In the genomic region with DNA sequence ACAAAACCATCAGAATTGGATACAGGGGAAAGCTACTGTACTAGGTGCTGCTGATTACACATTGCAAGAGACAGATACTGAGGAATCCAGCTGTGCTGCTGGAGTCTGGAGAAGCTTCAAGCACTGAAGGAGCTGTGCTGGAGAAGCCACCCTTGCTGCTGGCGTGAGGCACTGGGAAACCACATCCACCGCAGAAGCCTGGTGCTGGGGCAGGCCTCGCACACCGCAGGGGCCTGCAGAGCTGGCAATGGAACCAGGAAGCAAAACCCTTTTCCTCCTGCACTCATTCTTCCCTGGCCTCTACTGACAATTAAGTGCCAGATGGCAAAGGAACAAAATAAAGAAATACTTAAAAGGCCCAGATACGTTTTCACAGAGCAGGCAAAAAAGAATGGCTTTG, we compare ENCODE assay signal across 16 cellular contexts.
DNase-seq lines count a peak whose midpoint lies in the region; ATAC-seq and TF ChIP-seq lines count a peak whose summit lies in the region.
"Had no signal": no experiment of that assay in that cellular context is flagged by ENCODE, and none has a peak within 500 bp of the region (broad histone marks: within the 10 kb centered on the region; RNA-seq: fewer than 3 reads in every experiment).

No MANE protein-coding gene starts in this region.

- H3K27me3 ChIP-seq in H9 (ENCODE audit: insufficient read depth, low read length) = no peaks in the 10 kb centered on the region
- H3K27me3 ChIP-seq in HAP-1 (ENCODE audit: low read depth) = no peaks in the 10 kb centered on the region

- H3K27ac ChIP-seq in H9 (ENCODE audit: insufficient read length, low read depth, low read length) = no peak overlapping the region

- H3K23ac ChIP-seq in H9 (ENCODE audit: insufficient read length, low read depth, low read length) = no peak overlapping the region

- no peak overlapping the region for H2BK15ac ChIP-seq in H9 (ENCODE audit: low read depth, low read length)

- no peak overlapping the region for H4K5ac ChIP-seq in H9 (ENCODE audit: insufficient read length, low read depth, low read length)

- H4K20me1 ChIP-seq in H9 (ENCODE audit: control insufficient read depth, insufficient read depth, insufficient read length) = no peaks in the 10 kb centered on the region

- no peak overlapping the region for H4K91ac ChIP-seq in H9 (ENCODE audit: insufficient read length, low read depth, low read length)

- H2BK120ac ChIP-seq in H9 (ENCODE audit: low read depth, low read length, poor library complexity, severe bottlenecking) = no peak overlapping the region

- H3K4ac ChIP-seq in H9 (ENCODE audit: low read depth, low read length) = no peak overlapping the region

- H3K79me1 ChIP-seq in H9 (ENCODE audit: insufficient read depth, low read depth, low read length, poor library complexity, severe bottlenecking) = no peaks in the 10 kb centered on the region

- H3K36me3 Mint-ChIP-seq in H9 (ENCODE audit: insufficient read depth in 1 of 3, low read depth in 3 of 3) = peaks cover 0 to 15% (median 10%) of the 10 kb centered on the region in 3 experiments; a peak in 5 of 7 replicates
- no peaks in the 10 kb centered on the region for H3K36me3 Mint-ChIP-seq in type B pancreatic cell

- H3K27me3 Mint-ChIP-seq in H9 (ENCODE audit: low read depth) = no peaks in the 10 kb centered on the region
- H3K27me3 Mint-ChIP-seq in type B pancreatic cell = no peaks in the 10 kb centered on the region
- H3K27me3 Mint-ChIP-seq: CD4-positive, alpha-beta T cell; progenitor cell of endocrine pancreas; stimulated activated naive CD8-positive, alpha-beta T cell treated with anti-CD3 and anti-CD28 coated beads, Interleukin-15, Interleukin-2, amounts not matched to agents 100 ng/mL and 50 ng/mL, for 24 hours had no signal

- H3K9me3 ChIP-seq in H9 (ENCODE audit: control insufficient read depth, low read depth, low read length) = no peaks in the 10 kb centered on the region
- H3K9me3 ChIP-seq in HAP-1 = no peaks in the 10 kb centered on the region

- H2AFZ ChIP-seq in H9 (ENCODE audit: low read length) = no peak overlapping the region

- H3K4me1 Mint-ChIP-seq in H9 (peaks cover 15 to 26% of the 10 kb centered on the region in 2 experiments), type B pancreatic cell (ENCODE audit: unreplicated experiment) (peaks cover 5% of the 10 kb centered on the region)

- no peak overlapping the region for H3K4me3 ChIP-seq in HAP-1

- H2AK5ac ChIP-seq in H9 (ENCODE audit: insufficient read length, low read length) = no peak overlapping the region

- no peak overlapping the region for H3K4me2 ChIP-seq in H9 (ENCODE audit: insufficient read depth, insufficient read length, low read length)

- H4K8ac ChIP-seq in H9 (replicated peaks; ENCODE audit: insufficient read length, low read depth, low read length) = no peak overlapping the region

- DNase-seq in DMS153 treated with DMSO at 0.1 percent for 48 hours (lab: John Stamatoyannopoulos, UW; ENCODE audit: unreplicated experiment) (peak; percentile 57), H9 (no peak), NCI-H2171 (lab: John Stamatoyannopoulos, UW) (peak; percentile 3), cerebellum (ENCODE audit: low spot score) (peak; percentile 22), type B pancreatic cell (ENCODE audit: extremely low spot score, unreplicated experiment) (no peak), HAP-1 (ENCODE audit: low spot score in 2 of 2) (no peak), D341Med (ENCODE audit: low spot score) (no peak)
- DNase-seq: anterior cingulate cortex; CD4-positive, alpha-beta T cell; mesenchymal stem cell; NCI-H1930; stimulated activated CD4-positive, alpha-beta T cell treated with anti-CD3 and anti-CD28 coated beads, Interleukin-2, amount 100 ng/mL, for 24 hours had no signal

- no peak overlapping the region for H2BK5ac ChIP-seq in H9 (ENCODE audit: insufficient read length, low read length)

- WGBS in H9 (ENCODE audit: extremely low coverage, insufficient read length, low lambda C conversion rate) = no CpG with 5 or more reads among the region's 5 CpGs

- no peaks in the 10 kb centered on the region for H3K36me3 ChIP-seq in HAP-1 (replicated peaks)

- peaks cover 10 to 17% of the 10 kb centered on the region in 2 experiments for H3K9me3 Mint-ChIP-seq in H9
- H3K9me3 Mint-ChIP-seq in type B pancreatic cell = no peaks in the 10 kb centered on the region
- H3K9me3 Mint-ChIP-seq: stimulated activated naive CD8-positive, alpha-beta T cell treated with anti-CD3 and anti-CD28 coated beads, Interleukin-15, Interleukin-2, amounts not matched to agents 100 ng/mL and 50 ng/mL, for 24 hours had no signal

- H3K14ac ChIP-seq in H9 (ENCODE audit: insufficient read depth, low read length) = no peak overlapping the region

- in situ Hi-C loops in HAP-1 (cut with MboI; ENCODE audit: low sequenced_read_pairs) = no loop called here

- H2BK12ac ChIP-seq in H9 (ENCODE audit: insufficient read length, low read depth, low read length) = no peak overlapping the region

- no peak overlapping the region for H2BK20ac ChIP-seq in H9 (ENCODE audit: low read depth, low read length, poor library complexity, severe bottlenecking)

- ATAC-seq in GM21786 (IDR thresholded peaks at IDR 0.05; ENCODE audit: unreplicated experiment) = no peak
- ATAC-seq: Right ventricle myocardium inferior had no signal

- H3K4me1 ChIP-seq in H9 (ENCODE audit: insufficient read depth, low read length) = no peaks in the 10 kb centered on the region; the same call in 1 of the 2 replicates
- no peaks in the 10 kb centered on the region for H3K4me1 ChIP-seq in HAP-1

- H3K4me3 Mint-ChIP-seq in H9 = no peak overlapping the region
- no peak overlapping the region for H3K4me3 Mint-ChIP-seq in type B pancreatic cell
- H3K4me3 Mint-ChIP-seq: CD4-positive, alpha-beta T cell; stimulated activated naive CD8-positive, alpha-beta T cell treated with anti-CD3 and anti-CD28 coated beads, Interleukin-15, Interleukin-2, amounts not matched to agents 100 ng/mL and 50 ng/mL, for 24 hours had no signal

- no peaks in the 10 kb centered on the region for H3K79me2 ChIP-seq in H9 (ENCODE audit: insufficient read depth, low read length)

- H3T11ph ChIP-seq in H9 (ENCODE audit: low read length) = no peak overlapping the region

- TF ChIP-seq CTCF in H9 (conservative IDR thresholded peaks at IDR 0.05) (no peak), type B pancreatic cell (conservative IDR thresholded peaks at IDR 0.05) (no peak)

- H3K27ac Mint-ChIP-seq in H9 (peak overlapping the region in 2 of 3 experiments; percentile 16 to 87; a peak in 4 of 7 replicates), type B pancreatic cell (no peak overlapping the region)
- H3K27ac Mint-ChIP-seq: CD4-positive, alpha-beta T cell; progenitor cell of endocrine pancreas; stimulated activated naive CD8-positive, alpha-beta T cell treated with anti-CD3 and anti-CD28 coated beads, Interleukin-15, Interleukin-2, amounts not matched to agents 100 ng/mL and 50 ng/mL, for 24 hours had no signal

- no peak overlapping the region for H3K18ac ChIP-seq in H9 (ENCODE audit: insufficient read length, low read depth, low read length)

- H3K56ac ChIP-seq in H9 (ENCODE audit: insufficient read length, low read depth, low read length) = no peak overlapping the region

- no peak overlapping the region for H3K9ac ChIP-seq in H9 (ENCODE audit: extremely low read depth, insufficient read length, low read length)

- no peaks in the 10 kb centered on the region for H3K23me2 ChIP-seq in H9 (ENCODE audit: insufficient read length, low read depth, low read length, poor library complexity, severe bottlenecking)

Comparison
In these comparisons a context has a peak if more than half of its experiments do, and no peak if none do; other contexts are left out.
1. DNase-seq: peak in DMS153 treated with DMSO at 0.1 percent for 48 hours (single experiment), NCI-H2171 (single experiment) and cerebellum (single experiment); none in H9 (single experiment), type B pancreatic cell (single experiment), HAP-1 (0 of 2) and D341Med (single experiment).